ENCODE assay signal across 23 cellular contexts in genomic region chr14:72683787-72684186, GRCh38.
"Had no signal": no experiment of that assay in that cellular context is flagged by ENCODE, and none has a peak within 500 bp of the region (broad histone marks: within the 10 kb centered on the region; RNA-seq: fewer than 3 reads in every experiment).

No MANE protein-coding gene starts in this region.

- H3K4me3 Mint-ChIP-seq: naive thymus-derived CD8-positive, alpha-beta T cell; nephron progenitor cell; stimulated activated effector memory CD8-positive, alpha-beta T cell treated with anti-CD3 and anti-CD28 coated beads, Interleukin-12 subunit alpha, Interleukin-12 subunit beta, amount 100 ng/mL, for 72 hours had no signal

- ATAC-seq: gastrocnemius medialis; left ventricle myocardium superior; lower lobe of right lung; naive thymus-derived CD8-positive, alpha-beta T cell; sciatic nerve; stimulated activated effector memory CD8-positive, alpha-beta T cell treated with anti-CD3 and anti-CD28 coated beads, Interleukin-12 subunit alpha, Interleukin-12 subunit beta, amount 100 ng/mL, for 72 hours had no signal

- H3K9me3 ChIP-seq: esophagus squamous epithelium, gastrocnemius medialis, lower lobe of right lung, prostate gland, right atrium auricular region, stomach, thyroid gland had no signal

- H3K4me2 ChIP-seq: smooth muscle cell had no signal

- H3K27ac Mint-ChIP-seq: naive thymus-derived CD8-positive, alpha-beta T cell; nephron progenitor cell; stimulated activated effector memory CD8-positive, alpha-beta T cell treated with anti-CD3 and anti-CD28 coated beads, Interleukin-12 subunit alpha, Interleukin-12 subunit beta, amount 100 ng/mL, for 72 hours had no signal

- H3K9me3 Mint-ChIP-seq: stimulated activated effector memory CD8-positive, alpha-beta T cell treated with anti-CD3 and anti-CD28 coated beads, Interleukin-12 subunit alpha, Interleukin-12 subunit beta, amount 100 ng/mL, for 72 hours had no signal

- H3K4me1 ChIP-seq: esophagus squamous epithelium, lower lobe of right lung, prostate gland, stomach, thyroid gland had no signal

- DNase-seq: dermis blood vessel endothelial cell; effector memory CD4-positive, alpha-beta T cell; erythroblast; esophagus squamous epithelium; gastrocnemius medialis; head of caudate nucleus; left ventricle myocardium superior; lower lobe of right lung; naive thymus-derived CD8-positive, alpha-beta T cell; nephron progenitor cell; nucleus accumbens; stimulated activated CD4-positive, alpha-beta T cell treated with anti-CD3 and anti-CD28 coated beads, Interleukin-12 subunit alpha, Interleukin-12 subunit beta, amount 100 ng/mL, for 4 hours; stimulated activated CD4-positive, alpha-beta T cell treated with anti-CD3 and anti-CD28 coated beads, Interleukin-1b, Interleukin-23, amount 100 ng/mL, for 48 hours; stimulated activated CD4-positive, alpha-beta T cell treated with anti-CD3 and anti-CD28 coated beads, Interleukin-4, amount 100 ng/mL, for 24 hours; stimulated activated naive CD4-positive, alpha-beta T cell treated with Interleukin-2 at 50 U/mL for 16 hours; stomach; thyroid gland had no signal

- H3K27me3 ChIP-seq: esophagus squamous epithelium, gastrocnemius medialis, right atrium auricular region, thyroid gland had no signal

- H3K4me3 ChIP-seq: coronary artery, esophagus squamous epithelium, gastrocnemius medialis, lower lobe of right lung, prostate gland, right atrium auricular region, smooth muscle cell, stomach, thyroid gland had no signal

- H3K36me3 ChIP-seq: esophagus squamous epithelium, lower lobe of right lung, prostate gland, right atrium auricular region, stomach, thyroid gland had no signal

- H3K4me1 Mint-ChIP-seq: naive thymus-derived CD8-positive, alpha-beta T cell; stimulated activated effector memory CD8-positive, alpha-beta T cell treated with anti-CD3 and anti-CD28 coated beads, Interleukin-12 subunit alpha, Interleukin-12 subunit beta, amount 100 ng/mL, for 72 hours had no signal

- H3K27ac ChIP-seq: coronary artery, esophagus squamous epithelium, gastrocnemius medialis, lower lobe of right lung, prostate gland, right atrium auricular region, stomach, thyroid gland had no signal
